33 cellular contexts compared by ENCODE assay signal in genomic region chr7:134999136-134999535, GRCh38.
"Had no signal": no experiment of that assay in that cellular context is flagged by ENCODE, and none has a peak within 500 bp of the region (broad histone marks: within the 10 kb centered on the region; RNA-seq: fewer than 3 reads in every experiment).

No MANE protein-coding gene starts in this region.

- H3K27ac ChIP-seq: ascending aorta, cardiac muscle cell, PC-9, RWPE1 had no signal

- H3K27me3 ChIP-seq: ascending aorta, cardiac muscle cell had no signal

- ATAC-seq: activated CD4-positive, CD25-positive, alpha-beta regulatory T cell treated with anti-CD3 and anti-CD28 coated beads, Interleukin-2, amount 50 U/mL, for 24 hours; activated naive CD4-positive, alpha-beta T cell treated with anti-CD3 and anti-CD28 coated beads, Interleukin-2, amount 50 U/mL, for 72 hours; activated T-cell treated with anti-CD3 and anti-CD28 coated beads, Interleukin-2, amount 50 U/mL, for 4 hours; Right ventricle myocardium inferior; SK-N-SH treated with all-trans-retinoic acid at 6 μM for 48 hours; WTC11 had no signal

- H3K4me3 ChIP-seq: ascending aorta, cardiac muscle cell, PC-9 had no signal

- H2AFZ ChIP-seq: PC-9 had no signal

- H3K9me3 ChIP-seq: ascending aorta had no signal

- FAIRE-seq: RCC 7860, TTC549 had no signal

- H3K36me3 ChIP-seq: ascending aorta, cardiac muscle cell had no signal

- DNase-seq: activated CD4-positive, alpha-beta memory T cell treated with anti-CD3 and anti-CD28 coated beads for 36 hours; activated CD4-positive, alpha-beta T cell treated with anti-CD3 and anti-CD28 coated beads for 4 hours; activated CD4-positive, alpha-beta T cell treated with anti-CD3 and anti-CD28 coated beads, Interleukin-2, amount 50 U/mL, for 1 hour; activated CD8-positive, alpha-beta memory T cell treated with anti-CD3 and anti-CD28 coated beads, Interleukin-2, amount 50 U/mL, for 4 hours; activated gamma-delta T cell treated with Interleukin-2 at 50 U/mL for 16 hours; activated naive CD4-positive, alpha-beta T cell treated with anti-CD3 and anti-CD28 coated beads for 36 hours; activated T-cell treated with anti-CD3 and anti-CD28 coated beads for 4 hours; activated T-cell treated with anti-CD3 and anti-CD28 coated beads, Interleukin-2, amount 50 U/mL, for 4 hours; amniotic stem cell; Kasumi-1; KG1; MM.1S; MV-4-11; NCI-H1092; NCI-H1436 treated with DMSO at 0.1 percent for 48 hours; NCI-H1694 treated with DMSO at 0.1 percent for 48 hours; NCI-H2029; NCI-H345; NCI-H510A; NCI-H526; NCI-H748 treated with DMSO at 0.1 percent for 48 hours; PC-9; SIG-M5 had no signal

- H3K4me2 ChIP-seq: PC-9 had no signal
